In the genomic region with DNA sequence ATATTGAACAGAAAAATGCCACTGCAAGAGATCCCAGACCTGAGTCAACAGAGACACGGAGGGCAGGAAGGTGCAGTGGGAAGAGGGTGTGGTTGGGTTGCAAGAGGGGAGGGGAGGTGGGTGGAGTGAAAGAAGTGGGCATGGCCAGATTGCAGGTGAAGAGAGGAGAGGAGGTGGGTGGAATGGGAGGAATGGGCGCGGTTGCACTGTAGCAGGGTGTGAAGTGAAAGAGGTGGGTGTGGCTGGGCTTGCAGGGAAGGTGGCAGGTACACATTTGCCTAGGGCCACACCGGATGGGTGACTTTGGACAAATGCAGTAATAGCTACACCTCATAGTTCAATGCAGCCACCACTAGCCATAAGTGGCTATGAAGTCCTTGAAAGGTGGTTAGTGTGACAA, we compare ENCODE assay signal across 10 cellular contexts.
DNase-seq lines count a peak whose midpoint lies in the region; ATAC-seq and FAIRE-seq lines count a peak whose summit lies in the region.
"Had no signal": no experiment of that assay in that cellular context is flagged by ENCODE, and none has a peak within 500 bp of the region (broad histone marks: within the 10 kb centered on the region; RNA-seq: fewer than 3 reads in every experiment).

No MANE protein-coding gene starts in this region.

- H3K27me3 ChIP-seq in small intestine (ENCODE audit: control insufficient read depth in 2 of 2, insufficient read depth in 2 of 2, low read length in 2 of 2): no peaks in the 10 kb centered on the region
- H3K27me3 ChIP-seq: SJSA1 had no signal

- H3K9me3 ChIP-seq in small intestine (ENCODE audit: control insufficient read depth, low read depth): no peaks in the 10 kb centered on the region
- H3K9me3 ChIP-seq: SJSA1 had no signal

- peak; percentile 54 for ATAC-seq in HG03025 (IDR thresholded peaks at IDR 0.05; ENCODE audit: low FRiP score, unreplicated experiment)
- ATAC-seq: left ventricle myocardium superior had no signal

- no peak overlapping the region for H3K4me3 Mint-ChIP-seq in activated T-cell treated with anti-CD3 and anti-CD28 coated beads, Interleukin-2, amount 50 U/mL, for 24 hours
- H3K4me3 Mint-ChIP-seq in T-helper 2 cell treated with Interferon-gamma antibody and Interleukin-4, amounts not matched to agents 5 μg/mL and 100 μg/mL, for 36 hours: peak overlapping the region; percentile 48

- no peaks in the 10 kb centered on the region for H3K27me3 Mint-ChIP-seq in activated T-cell treated with anti-CD3 and anti-CD28 coated beads, Interleukin-2, amount 50 U/mL, for 24 hours
- H3K27me3 Mint-ChIP-seq in T-helper 2 cell treated with Interferon-gamma antibody and Interleukin-4, amounts not matched to agents 5 μg/mL and 100 μg/mL, for 36 hours (ENCODE audit: low read depth): no peaks in the 10 kb centered on the region

- no peak overlapping the region for H3K4me3 ChIP-seq in small intestine (ENCODE audit: low read depth in 1 of 2, low read length in 2 of 2)
- H3K4me3 ChIP-seq: SJSA1 had no signal

- H3K4me1 Mint-ChIP-seq in activated T-cell treated with anti-CD3 and anti-CD28 coated beads, Interleukin-2, amount 50 U/mL, for 24 hours (ENCODE audit: low read depth): peaks cover 86% of the 10 kb centered on the region
- H3K4me1 Mint-ChIP-seq in T-helper 2 cell treated with Interferon-gamma antibody and Interleukin-4, amounts not matched to agents 5 μg/mL and 100 μg/mL, for 36 hours (ENCODE audit: low read depth): peaks cover 52% of the 10 kb centered on the region

- peak overlapping the region; percentile 51 for H3K27ac Mint-ChIP-seq in activated T-cell treated with anti-CD3 and anti-CD28 coated beads, Interleukin-2, amount 50 U/mL, for 24 hours
- peak overlapping the region; percentile 9 for H3K27ac Mint-ChIP-seq in T-helper 2 cell treated with Interferon-gamma antibody and Interleukin-4, amounts not matched to agents 5 μg/mL and 100 μg/mL, for 36 hours

- peaks cover 27% of the 10 kb centered on the region for H3K36me3 Mint-ChIP-seq in activated T-cell treated with anti-CD3 and anti-CD28 coated beads, Interleukin-2, amount 50 U/mL, for 24 hours (ENCODE audit: low read depth)
- H3K36me3 Mint-ChIP-seq in T-helper 2 cell treated with Interferon-gamma antibody and Interleukin-4, amounts not matched to agents 5 μg/mL and 100 μg/mL, for 36 hours (ENCODE audit: low read depth): peaks cover 23% of the 10 kb centered on the region

- H3K9me3 Mint-ChIP-seq in activated T-cell treated with anti-CD3 and anti-CD28 coated beads, Interleukin-2, amount 50 U/mL, for 24 hours: no peaks in the 10 kb centered on the region
- no peaks in the 10 kb centered on the region for H3K9me3 Mint-ChIP-seq in T-helper 2 cell treated with Interferon-gamma antibody and Interleukin-4, amounts not matched to agents 5 μg/mL and 100 μg/mL, for 36 hours

- WGBS in small intestine, 3 donors: 14 to 46% (median 24%) methylated on average over 4 of the region's 4 CpGs

- no peak for DNase-seq in activated T-cell treated with anti-CD3 and anti-CD28 coated beads, Interleukin-2, amount 50 U/mL, for 24 hours
- no peak for DNase-seq in activated T-cell treated with anti-CD3 and anti-CD28 coated beads, Interleukin-2, amount 50 U/mL, for 1 hour
- no peak for DNase-seq in T-helper 2 cell treated with Interferon-gamma antibody and Interleukin-4, amounts not matched to agents 5 μg/mL and 100 μg/mL, for 36 hours (ENCODE audit: low spot score)
- peak; percentile 81 for DNase-seq in small intestine
- DNase-seq in SKM-1 (lab: John Stamatoyannopoulos, UW; ENCODE audit: unreplicated experiment): no peak
- no peak for DNase-seq in germinal center (ENCODE audit: low spot score)
- no peak for DNase-seq in NK-92 (lab: John Stamatoyannopoulos, UW; ENCODE audit: unreplicated experiment)
- DNase-seq: left ventricle myocardium superior had no signal

- FAIRE-seq in small intestine (lab: Jason Lieb, UNC): no peak

- peaks cover 3% of the 10 kb centered on the region in 2 donors for H3K4me1 ChIP-seq in small intestine (ENCODE audit: control insufficient read depth in 2 of 2, insufficient read depth in 1 of 2, low read depth in 1 of 2, low read length in 1 of 2)
- H3K4me1 ChIP-seq: SJSA1 had no signal

- no peaks in the 10 kb centered on the region for H3K36me3 ChIP-seq in small intestine (ENCODE audit: control insufficient read depth in 2 of 2, insufficient read depth in 2 of 2, low read length in 2 of 2)
- H3K36me3 ChIP-seq: SJSA1 had no signal

- H3K27ac ChIP-seq in small intestine (ENCODE audit: low read depth in 1 of 2, low read length in 1 of 2): no peak overlapping the region
- H3K27ac ChIP-seq: SJSA1 had no signal
